34 cellular contexts compared by ENCODE assay signal in genomic region chr3:10007126-10007782, GRCh38.
"Had no signal": no experiment of that assay in that cellular context is flagged by ENCODE, and none has a peak within 500 bp of the region (broad histone marks: within the 10 kb centered on the region; RNA-seq: fewer than 3 reads in every experiment).

No MANE protein-coding gene starts in this region.

- H3K27ac ChIP-seq: breast epithelium, left lung, neutrophil, ovary, right lobe of liver, skin epidermis, tibial artery, WERI-Rb-1 had no signal

- DNase-seq: activated CD4-positive, alpha-beta T cell treated with anti-CD3 and anti-CD28 coated beads, Interleukin-2, amount 10 ng/mL, durations not matched to agents 24 days and 14 days; activated CD8-positive, alpha-beta T cell treated with anti-CD3 and anti-CD28 coated beads, Interleukin-2, amount 10 ng/mL, durations not matched to agents 7 days and 5 days; activated naive CD4-positive, alpha-beta T cell; activated T-cell treated with anti-CD3 and anti-CD28 coated beads, Interleukin-2, amount 50 U/mL, for 24 hours; endodermal cell; foreskin fibroblast; hypothalamus; immature natural killer cell; left lung; mesendoderm; nephron progenitor cell; ovary; stimulated activated CD4-positive, alpha-beta T cell treated with anti-CD3 and anti-CD28 coated beads, Interleukin-12 subunit alpha, Interleukin-12 subunit beta, amount 100 ng/mL, for 4 hours; stimulated activated CD4-positive, alpha-beta T cell treated with anti-CD3 and anti-CD28 coated beads, Interleukin-4, amount 100 ng/mL, for 1 hour; stimulated activated naive CD8-positive, alpha-beta T cell treated with anti-CD3 and anti-CD28 coated beads, Interleukin-15, amount 100 ng/mL, for 72 hours; T-helper 17 cell; T1000; tibial artery; WERI-Rb-1 had no signal

- H3K36me3 ChIP-seq: breast epithelium, ovary, right lobe of liver, tibial artery had no signal

- H3K27me3 Mint-ChIP-seq: central memory CD8-positive, alpha-beta T cell; progenitor cell of endocrine pancreas had no signal

- ATAC-seq: activated CD4-positive, CD25-positive, alpha-beta regulatory T cell treated with anti-CD3 and anti-CD28 coated beads, Interleukin-2, amount 50 U/mL, for 24 hours; activated CD8-positive, alpha-beta T cell treated with anti-CD3 and anti-CD28 coated beads, Interleukin-2, amount 10 ng/mL, durations not matched to agents 7 days and 5 days; activated naive CD4-positive, alpha-beta T cell treated with anti-CD3 and anti-CD28 coated beads, Interleukin-2, amount 50 U/mL, for 72 hours; activated T-helper 17 cell treated with anti-CD3 and anti-CD28 coated beads, Interleukin-2, amount 50 U/mL, for 72 hours; esophagus mucosa; left lung; SK-N-SH treated with all-trans-retinoic acid at 6 μM for 48 hours; stimulated activated effector memory CD8-positive, alpha-beta T cell treated with anti-CD3 and anti-CD28 coated beads, Interleukin-12 subunit alpha, Interleukin-12 subunit beta, amount 100 ng/mL, for 72 hours; stimulated activated naive CD8-positive, alpha-beta T cell treated with anti-CD3 and anti-CD28 coated beads, Interleukin-15, amount 100 ng/mL, for 72 hours; T-helper 17 cell had no signal

- H3K4me3 ChIP-seq: breast epithelium, left lung, lung, ovary, right lobe of liver, skin epidermis, tibial artery had no signal

- H3K36me3 Mint-ChIP-seq: immature natural killer cell had no signal

- H3K4me3 Mint-ChIP-seq: activated CD8-positive, alpha-beta T cell treated with anti-CD3 and anti-CD28 coated beads, Interleukin-2, amount 10 ng/mL, durations not matched to agents 7 days and 5 days; activated T-cell treated with anti-CD3 and anti-CD28 coated beads, Interleukin-2, amount 50 U/mL, for 24 hours; dendritic cell treated with granulocyte-macrophage colony-stimulating factor and Interleukin-4, amounts not matched to agents 40 ng/mL and 50 ng/mL, for 4 days had no signal

- H3K9me3 ChIP-seq: breast epithelium, left lung, neutrophil, ovary, right lobe of liver, tibial artery had no signal

- FAIRE-seq: urothelium cell line had no signal

- H3K9me3 Mint-ChIP-seq: activated CD4-positive, alpha-beta T cell treated with anti-CD3 and anti-CD28 coated beads, Interleukin-2, amount 10 ng/mL, durations not matched to agents 24 days and 14 days; activated naive CD4-positive, alpha-beta T cell treated with anti-CD3 and anti-CD28 coated beads, Interleukin-2, amount 50 U/mL, for 72 hours; activated T-cell treated with anti-CD3 and anti-CD28 coated beads, Interleukin-2, amount 50 U/mL, for 24 hours; activated T-helper 17 cell treated with anti-CD3 and anti-CD28 coated beads, Interleukin-2, amount 50 U/mL, for 72 hours; central memory CD8-positive, alpha-beta T cell; dendritic cell treated with granulocyte-macrophage colony-stimulating factor and Interleukin-4, amounts not matched to agents 40 ng/mL and 50 ng/mL, for 4 days; endodermal cell; immature natural killer cell; nephron progenitor cell; stimulated activated effector memory CD8-positive, alpha-beta T cell treated with anti-CD3 and anti-CD28 coated beads, Interleukin-12 subunit alpha, Interleukin-12 subunit beta, amount 100 ng/mL, for 72 hours; stimulated activated naive CD8-positive, alpha-beta T cell treated with anti-CD3 and anti-CD28 coated beads, Interleukin-15, amount 100 ng/mL, for 72 hours had no signal

- H3K27ac Mint-ChIP-seq: activated CD4-positive, alpha-beta T cell treated with anti-CD3 and anti-CD28 coated beads, Interleukin-2, amount 10 ng/mL, durations not matched to agents 24 days and 14 days; activated CD8-positive, alpha-beta T cell treated with anti-CD3 and anti-CD28 coated beads, Interleukin-2, amount 10 ng/mL, durations not matched to agents 7 days and 5 days; activated naive CD4-positive, alpha-beta T cell treated with anti-CD3 and anti-CD28 coated beads, Interleukin-2, amount 50 U/mL, for 72 hours; activated T-cell treated with anti-CD3 and anti-CD28 coated beads, Interleukin-2, amount 50 U/mL, for 24 hours; activated T-helper 17 cell treated with anti-CD3 and anti-CD28 coated beads, Interleukin-2, amount 50 U/mL, for 72 hours; endodermal cell; nephron progenitor cell; progenitor cell of endocrine pancreas; stimulated activated effector memory CD8-positive, alpha-beta T cell treated with anti-CD3 and anti-CD28 coated beads, Interleukin-12 subunit alpha, Interleukin-12 subunit beta, amount 100 ng/mL, for 72 hours; stimulated activated naive CD8-positive, alpha-beta T cell treated with anti-CD3 and anti-CD28 coated beads, Interleukin-15, amount 100 ng/mL, for 72 hours; T-helper 17 cell had no signal

- H3K27me3 ChIP-seq: breast epithelium, left lung, neutrophil, ovary, right lobe of liver, tibial artery had no signal
